ENCODE assay signal across 21 cellular contexts in the genomic region with DNA sequence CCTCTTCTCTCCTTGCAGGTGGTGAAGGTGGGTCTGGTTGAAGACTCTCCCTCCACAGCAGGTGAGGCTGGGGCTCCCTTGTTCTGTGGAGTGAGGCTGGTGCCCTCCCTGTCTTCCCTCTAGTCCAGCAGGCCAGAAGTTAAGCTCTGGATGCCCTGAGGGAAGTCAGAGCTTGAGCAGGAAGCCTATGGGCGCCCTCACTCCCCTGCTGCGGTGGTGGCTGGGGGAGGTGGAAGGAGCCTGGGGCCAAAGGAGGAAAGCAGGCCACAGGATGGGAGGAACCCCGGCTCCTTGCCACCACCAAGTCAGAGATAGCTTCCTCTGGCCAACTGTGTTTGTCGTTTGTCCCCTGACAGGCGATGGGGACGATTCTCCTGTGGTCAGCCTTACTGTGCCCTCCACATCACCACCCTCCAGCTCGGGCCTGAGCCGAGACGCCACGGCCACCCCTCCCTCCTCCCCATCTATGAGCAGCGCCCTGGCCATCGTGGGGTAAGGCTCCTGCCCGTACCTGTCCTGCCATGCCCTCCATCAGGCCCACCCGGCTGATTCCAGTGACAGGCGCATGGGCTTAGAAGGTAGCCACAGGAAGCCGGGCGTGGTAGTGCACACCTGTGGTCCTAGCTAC. TPM values are rescaled to one million over a fixed set of nuclear protein-coding genes. Genes with fewer than 3 reads are reported as not detected.
DNase-seq lines count a peak whose midpoint lies in the region; ATAC-seq and TF ChIP-seq lines count a peak whose summit lies in the region.
"Had no signal": no experiment of that assay in that cellular context is flagged by ENCODE, and none has a peak within 500 bp of the region (broad histone marks: within the 10 kb centered on the region; RNA-seq: fewer than 3 reads in every experiment).

No MANE protein-coding gene starts in this region.

- H3K4me1 ChIP-seq in uterus, result no peaks in the 10 kb centered on the region

- H3K27me3 ChIP-seq in HL-60 (ENCODE audit: insufficient read depth, poor library complexity, severe bottlenecking) (no peaks in the 10 kb centered on the region), uterus (no peaks in the 10 kb centered on the region)

- peak overlapping the region; percentile 43 for H3K27ac Mint-ChIP-seq in activated CD8-positive, alpha-beta T cell treated with anti-CD3 and anti-CD28 coated beads, Interleukin-2, amount 10 ng/mL, durations not matched to agents 7 days and 5 days
- H3K27ac Mint-ChIP-seq in activated CD8-positive, alpha-beta T cell treated with anti-CD3 and anti-CD28 coated beads for 36 hours, result no peak overlapping the region
- peak overlapping the region; percentile 12 for H3K27ac Mint-ChIP-seq in neural crest cell (ENCODE audit: unreplicated experiment)
- H3K27ac Mint-ChIP-seq: B cell had no signal

- H3K4me1 Mint-ChIP-seq in activated CD8-positive, alpha-beta T cell treated with anti-CD3 and anti-CD28 coated beads, Interleukin-2, amount 10 ng/mL, durations not matched to agents 7 days and 5 days (ENCODE audit: low read depth), result peaks cover 12% of the 10 kb centered on the region
- peaks cover 1% of the 10 kb centered on the region for H3K4me1 Mint-ChIP-seq in activated CD8-positive, alpha-beta T cell treated with anti-CD3 and anti-CD28 coated beads for 36 hours (ENCODE audit: low read depth)
- no peaks in the 10 kb centered on the region for H3K4me1 Mint-ChIP-seq in neural crest cell

- no peak for TF ChIP-seq POLR2A in uterus (IDR thresholded peaks at IDR 0.05)

- ATAC-seq in activated CD8-positive, alpha-beta T cell treated with anti-CD3 and anti-CD28 coated beads, Interleukin-2, amount 10 ng/mL, durations not matched to agents 7 days and 5 days, result no peak
- ATAC-seq in activated CD8-positive, alpha-beta T cell treated with anti-CD3 and anti-CD28 coated beads for 36 hours, result no peak
- ATAC-seq: CD8-positive, alpha-beta T cell; K562 had no signal

- no peak overlapping the region for H3K4me3 ChIP-seq in HL-60 (replicated peaks; ENCODE audit: insufficient read depth, low read length)
- no peak overlapping the region for H3K4me3 ChIP-seq in uterus
- H3K4me3 ChIP-seq: GM23338, K562 had no signal

- H3K27ac ChIP-seq in HL-60 (replicated peaks), result 0 out of 2 replicates have a peak overlapping the region, but pooled peaks have one; percentile 9
- no peak overlapping the region for H3K27ac ChIP-seq in uterus

- H3K9me3 ChIP-seq in uterus, result no peaks in the 10 kb centered on the region

- TF ChIP-seq CTCF in activated CD8-positive, alpha-beta T cell treated with anti-CD3 and anti-CD28 coated beads for 36 hours (IDR thresholded peaks at IDR 0.05), result no peak
- no peak for TF ChIP-seq CTCF in HL-60 (IDR thresholded peaks at IDR 0.05; ENCODE audit: insufficient read depth, low read length)
- no peak for TF ChIP-seq CTCF in neural crest cell (conservative IDR thresholded peaks at IDR 0.05)
- TF ChIP-seq CTCF in uterus (IDR thresholded peaks at IDR 0.05), result no peak

- intact Hi-C loops in activated CD8-positive, alpha-beta T cell treated with anti-CD3 and anti-CD28 coated beads for 36 hours (cut with micrococcal nuclease), result no loop called here
- intact Hi-C loops in uterus (cut with DNase I; ENCODE audit: low total_unique reads), result no loop called here

- peaks cover 40% of the 10 kb centered on the region for H3K36me3 Mint-ChIP-seq in activated CD8-positive, alpha-beta T cell treated with anti-CD3 and anti-CD28 coated beads, Interleukin-2, amount 10 ng/mL, durations not matched to agents 7 days and 5 days (ENCODE audit: low read depth)
- H3K36me3 Mint-ChIP-seq in activated CD8-positive, alpha-beta T cell treated with anti-CD3 and anti-CD28 coated beads for 36 hours (ENCODE audit: low read depth), result peaks cover 10% of the 10 kb centered on the region
- H3K36me3 Mint-ChIP-seq in neural crest cell (ENCODE audit: low read depth), result no peaks in the 10 kb centered on the region

- no peaks in the 10 kb centered on the region for H3K27me3 Mint-ChIP-seq in activated CD8-positive, alpha-beta T cell treated with anti-CD3 and anti-CD28 coated beads, Interleukin-2, amount 10 ng/mL, durations not matched to agents 7 days and 5 days (ENCODE audit: low read depth)
- H3K27me3 Mint-ChIP-seq in activated CD8-positive, alpha-beta T cell treated with anti-CD3 and anti-CD28 coated beads for 36 hours, result no peaks in the 10 kb centered on the region
- no peaks in the 10 kb centered on the region for H3K27me3 Mint-ChIP-seq in neural crest cell (ENCODE audit: low read depth)
- H3K27me3 Mint-ChIP-seq: B cell had no signal

- POLR2A ChIA-PET in activated CD8-positive, alpha-beta T cell treated with anti-CD3 and anti-CD28 coated beads, Interleukin-2, amount 10 ng/mL, durations not matched to agents 7 days and 5 days (lab: Charles Lee), result no interaction called here
- POLR2A ChIA-PET in activated CD8-positive, alpha-beta T cell treated with anti-CD3 and anti-CD28 coated beads for 36 hours (lab: Charles Lee), result no interaction called here

- CTCF ChIA-PET in activated CD8-positive, alpha-beta T cell treated with anti-CD3 and anti-CD28 coated beads, Interleukin-2, amount 10 ng/mL, durations not matched to agents 7 days and 5 days (lab: Charles Lee), result interaction anchor here (1.2 kb wide), 1 partner anchor 170 kb away, joined by 3 read pairs; no protein-coding TSS in a partner anchor
- CTCF ChIA-PET in activated CD8-positive, alpha-beta T cell treated with anti-CD3 and anti-CD28 coated beads for 36 hours (lab: Charles Lee), result interaction anchor here (1.1 to 1.4 kb wide), 2 partner anchors 17 to 21 kb away, joined by 3 to 4 read pairs; no protein-coding TSS in a partner anchor

- no peaks in the 10 kb centered on the region for H3K36me3 ChIP-seq in uterus

- no peak for DNase-seq in activated CD8-positive, alpha-beta T cell treated with anti-CD3 and anti-CD28 coated beads, Interleukin-2, amount 10 ng/mL, durations not matched to agents 7 days and 5 days
- no peak for DNase-seq in activated CD8-positive, alpha-beta T cell treated with anti-CD3 and anti-CD28 coated beads for 36 hours
- DNase-seq in HL-60 (ENCODE audit: low read depth in 1 of 2, low spot score in 1 of 2) (peak in 1 of 2 experiments; percentile 63), UCSD-AML1 (lab: John Stamatoyannopoulos, UW; ENCODE audit: unreplicated experiment) (peak; percentile 77), neural crest cell (ENCODE audit: low read depth, low spot score) (no peak), uterus (no peak), activated gamma-delta T cell (lab: John Stamatoyannopoulos, UW) (no peak), CD1c-positive myeloid dendritic cell (ENCODE audit: extremely low spot score) (no peak)
- DNase-seq: CD8-positive, alpha-beta T cell; MV-4-11; NCI-H1417; NCI-H187; NCI-H2107; NCI-H510A; NCI-H748 treated with DMSO at 0.1 percent for 48 hours; SHP77 had no signal

- no peaks in the 10 kb centered on the region for H3K9me3 Mint-ChIP-seq in activated CD8-positive, alpha-beta T cell treated with anti-CD3 and anti-CD28 coated beads, Interleukin-2, amount 10 ng/mL, durations not matched to agents 7 days and 5 days (ENCODE audit: insufficient read depth)
- H3K9me3 Mint-ChIP-seq in activated CD8-positive, alpha-beta T cell treated with anti-CD3 and anti-CD28 coated beads for 36 hours, result no peaks in the 10 kb centered on the region
- H3K9me3 Mint-ChIP-seq in neural crest cell, result no peaks in the 10 kb centered on the region
- H3K9me3 Mint-ChIP-seq: CD8-positive, alpha-beta T cell; GM23338 had no signal

- no peak overlapping the region for H3K4me3 Mint-ChIP-seq in activated CD8-positive, alpha-beta T cell treated with anti-CD3 and anti-CD28 coated beads, Interleukin-2, amount 10 ng/mL, durations not matched to agents 7 days and 5 days
- H3K4me3 Mint-ChIP-seq in activated CD8-positive, alpha-beta T cell treated with anti-CD3 and anti-CD28 coated beads for 36 hours, result no peak overlapping the region
- H3K4me3 Mint-ChIP-seq in neural crest cell, result no peak overlapping the region
- H3K4me3 Mint-ChIP-seq: B cell; CD8-positive, alpha-beta T cell; GM23338 had no signal

RNA-seq across cellular contexts. Expression of gene KLC2, which starts 18.6 kb away (rescaled TPM):
- total RNA-seq in activated CD8-positive, alpha-beta T cell treated with anti-CD3 and anti-CD28 coated beads, Interleukin-2, amount 10 ng/mL, durations not matched to agents 7 days and 5 days, result 10 to 100 TPM; 53.5 to 59.8 TPM
- 10 to 100 TPM; 32.2 to 35.2 TPM for total RNA-seq in activated CD8-positive, alpha-beta T cell treated with anti-CD3 and anti-CD28 coated beads for 36 hours
- total RNA-seq in neural crest cell, result 64.5 and 70.8 TPM in 2 replicates
- 10 to 100 TPM in 3 of 4 donors, 1 to 10 TPM in 1; 3.3 to 45.3 (median 17.2) TPM for total RNA-seq in uterus

RNA-seq across cellular contexts. Expression of gene RAB1B, which starts 29.5 kb away (rescaled TPM):
- total RNA-seq in activated CD8-positive, alpha-beta T cell treated with anti-CD3 and anti-CD28 coated beads, Interleukin-2, amount 10 ng/mL, durations not matched to agents 7 days and 5 days, result 100 to 1,000 TPM; 160 to 170 TPM
- 10 to 100 TPM; 97.9 to 98.2 TPM for total RNA-seq in activated CD8-positive, alpha-beta T cell treated with anti-CD3 and anti-CD28 coated beads for 36 hours
- total RNA-seq in neural crest cell (114 and 116 TPM in 2 replicates), uterus (100 to 1,000 TPM in 2 of 4 donors, 10 to 100 TPM in 2; 40.6 to 146 (median 94.6) TPM)

RNA-seq across cellular contexts. Expression of gene CNIH2, which starts 39.1 kb away (rescaled TPM):
- total RNA-seq in activated CD8-positive, alpha-beta T cell treated with anti-CD3 and anti-CD28 coated beads, Interleukin-2, amount 10 ng/mL, durations not matched to agents 7 days and 5 days, result 1 to 10 TPM; 2.7 to 3.6 TPM
- 1 to 10 TPM in 1 of 2 experiments, under 1 TPM in 1; 0.96 to 2.0 TPM for total RNA-seq in activated CD8-positive, alpha-beta T cell treated with anti-CD3 and anti-CD28 coated beads for 36 hours
- total RNA-seq in neural crest cell (44.6 and 46.0 TPM in 2 replicates), uterus (1 to 10 TPM in 2 of 4 donors, not detected in 2; 1.2 to 1.5 TPM)

RNA-seq across cellular contexts. Expression of gene YIF1A, which starts 50.0 kb away (rescaled TPM):
- 10 to 100 TPM; 46.6 to 58.6 TPM for total RNA-seq in activated CD8-positive, alpha-beta T cell treated with anti-CD3 and anti-CD28 coated beads, Interleukin-2, amount 10 ng/mL, durations not matched to agents 7 days and 5 days
- 10 to 100 TPM; 57.4 to 64.0 TPM for total RNA-seq in activated CD8-positive, alpha-beta T cell treated with anti-CD3 and anti-CD28 coated beads for 36 hours
- 59.4 and 60.9 TPM in 2 replicates for total RNA-seq in neural crest cell
- total RNA-seq in uterus, result 100 to 1,000 TPM in 1 of 4 donors, 10 to 100 TPM in 3; 38.9 to 101 (median 79.1) TPM

RNA-seq across cellular contexts. Expression of gene TMEM151A, which starts 52.8 kb away (rescaled TPM):
- not detected for total RNA-seq in activated CD8-positive, alpha-beta T cell treated with anti-CD3 and anti-CD28 coated beads, Interleukin-2, amount 10 ng/mL, durations not matched to agents 7 days and 5 days
- total RNA-seq in activated CD8-positive, alpha-beta T cell treated with anti-CD3 and anti-CD28 coated beads for 36 hours, result not detected
- total RNA-seq in neural crest cell, result 0.57 and 1.0 TPM in 2 replicates
- total RNA-seq in uterus, result under 1 TPM in 1 of 4 donors, not detected in 3; 0.27 TPM
- total RNA-seq: A172, K562, OCI-LY7 had no signal

Comparison
In these comparisons a context has a peak if more than half of its experiments do, and no peak if none do; other contexts are left out.
1. RNA of gene CNIH2, which starts 39.1 kb away (total RNA-seq): 44.6 to 46.0 TPM in neural crest cell; 2.7 to 3.6 TPM in activated CD8-positive, alpha-beta T cell treated with anti-CD3 and anti-CD28 coated beads, Interleukin-2, amount 10 ng/mL, durations not matched to agents 7 days and 5 days, 0.96 to 2.0 TPM in activated CD8-positive, alpha-beta T cell treated with anti-CD3 and anti-CD28 coated beads for 36 hours and 1.2 to 1.5 TPM in uterus; every median in the first group is over 10 times any median in the second.